In the genomic region with DNA sequence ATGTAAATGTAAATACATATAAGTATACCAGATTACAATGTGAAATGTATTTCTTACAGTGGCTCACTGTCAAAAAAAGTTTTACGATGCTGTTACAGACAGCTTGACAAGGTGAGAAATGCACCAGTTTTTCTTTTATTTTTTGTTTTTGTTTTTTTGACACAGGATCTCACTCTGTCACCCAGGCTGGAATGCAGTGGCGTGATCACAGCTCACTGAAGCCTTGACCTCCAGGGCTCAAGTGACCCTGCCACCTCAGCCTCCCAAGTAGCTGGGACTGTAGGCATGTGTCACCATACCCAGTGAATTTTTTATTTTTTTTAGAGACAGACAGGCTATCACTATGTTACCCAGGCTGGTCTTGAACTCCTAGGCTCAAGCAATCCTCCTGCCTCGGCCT, we compare ENCODE assay signal across 31 cellular contexts. TPM values are rescaled to one million over a fixed set of nuclear protein-coding genes. Genes with fewer than 3 reads are reported as not detected.
"Had no signal": no experiment of that assay in that cellular context is flagged by ENCODE, and none has a peak within 500 bp of the region (broad histone marks: within the 10 kb centered on the region; RNA-seq: fewer than 3 reads in every experiment).

No MANE protein-coding gene starts in this region.

- H3K9me3 ChIP-seq: esophagus muscularis mucosa, gastrocnemius medialis, heart left ventricle had no signal

- DNase-seq: activated B cell treated with CpG ODN at 0.5 μM for 24 hours; activated CD4-positive, alpha-beta T cell treated with anti-CD3 and anti-CD28 coated beads for 48 hours; activated CD4-positive, alpha-beta T cell treated with anti-CD3 and anti-CD28 coated beads, Interleukin-2, amount 50 U/mL, for 1 hour; activated CD4-positive, alpha-beta T cell treated with anti-CD3 and anti-CD28 coated beads, Interleukin-2, amount 50 U/mL, for 48 hours; activated CD8-positive, alpha-beta memory T cell treated with anti-CD3 and anti-CD28 coated beads for 24 hours; activated CD8-positive, alpha-beta T cell treated with anti-CD3 and anti-CD28 coated beads for 36 hours; activated effector memory CD4-positive, alpha-beta T cell treated with Interleukin-2 at 50 U/mL for 16 hours; activated gamma-delta T cell treated with Interleukin-2 at 50 U/mL for 16 hours; activated naive CD4-positive, alpha-beta T cell treated with anti-CD3 and anti-CD28 coated beads, Interleukin-2, amount 50 U/mL, for 16 hours; activated naive CD4-positive, alpha-beta T cell treated with Interleukin-2 at 50 U/mL for 16 hours; activated T-cell treated with anti-CD3 and anti-CD28 coated beads, Interleukin-2, amount 50 U/mL, for 4 hours; amniotic stem cell; anterior cingulate cortex; brain microvascular endothelial cell; dorsolateral prefrontal cortex; effector memory CD4-positive, alpha-beta T cell; endodermal cell; foreskin keratinocyte; gastrocnemius medialis; glutamatergic neuron; heart left ventricle; T1000; WERI-Rb-1 had no signal

- H3K4me1 ChIP-seq: esophagus muscularis mucosa, gastrocnemius medialis, heart left ventricle had no signal

- H3K27me3 ChIP-seq: brain microvascular endothelial cell, foreskin keratinocyte, gastrocnemius medialis had no signal

- H3K4me3 ChIP-seq: coronary artery, dorsolateral prefrontal cortex, esophagus muscularis mucosa, gastrocnemius medialis, heart left ventricle had no signal

- H3K27ac ChIP-seq: brain microvascular endothelial cell, coronary artery, dorsolateral prefrontal cortex, esophagus muscularis mucosa, foreskin keratinocyte, gastrocnemius medialis, heart left ventricle, WERI-Rb-1 had no signal

- ATAC-seq: activated CD4-positive, CD25-positive, alpha-beta regulatory T cell treated with anti-CD3 and anti-CD28 coated beads, Interleukin-2, amount 50 U/mL, for 24 hours; activated CD8-positive, alpha-beta T cell treated with anti-CD3 and anti-CD28 coated beads for 36 hours; activated T-cell treated with anti-CD3 and anti-CD28 coated beads, Interleukin-2, amount 50 U/mL, for 4 hours; activated T-helper 17 cell treated with anti-CD3 and anti-CD28 coated beads, Interleukin-2, amount 50 U/mL, for 72 hours; foreskin keratinocyte; gastrocnemius medialis; heart left ventricle had no signal

- H3K36me3 ChIP-seq: brain microvascular endothelial cell, esophagus muscularis mucosa, gastrocnemius medialis, heart left ventricle, WERI-Rb-1 had no signal

RNA-seq across cellular contexts. Expression of a gene that starts 9.2 kb away (rescaled TPM):
- total RNA-seq: activated CD8-positive, alpha-beta T cell treated with anti-CD3 and anti-CD28 coated beads for 36 hours; astrocyte; bronchial epithelial cell; cardiac septum; endodermal cell; epithelial cell of proximal tubule; esophagus muscularis mucosa; foreskin keratinocyte; gastrocnemius medialis; heart left ventricle had no signal
- polyA plus RNA-seq: foreskin keratinocyte had no signal
